ENCODE assay signal across 18 cellular contexts in the genomic region with DNA sequence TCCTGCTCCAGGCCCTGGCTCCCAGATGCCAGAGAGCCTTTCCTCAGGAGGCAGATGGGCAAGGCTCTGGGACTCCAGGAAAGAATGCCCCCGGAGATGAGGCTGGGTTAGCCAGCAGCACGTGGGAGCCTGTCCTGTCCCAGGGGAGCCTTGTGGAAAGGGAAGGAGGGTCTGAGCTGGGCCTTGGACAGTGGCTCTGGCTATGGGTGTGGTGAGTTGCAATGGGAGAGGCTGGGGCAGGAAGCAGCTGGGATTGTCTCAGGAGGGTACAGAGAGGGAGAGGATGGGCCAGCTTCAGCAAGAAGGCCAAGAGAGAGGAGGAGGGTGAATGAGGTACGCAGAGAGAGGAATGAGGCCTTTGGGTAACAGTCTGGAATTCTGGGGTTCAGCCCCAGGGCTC. TPM values are rescaled to one million over a fixed set of nuclear protein-coding genes. Genes with fewer than 3 reads are reported as not detected.
DNase-seq lines count a peak whose midpoint lies in the region; ATAC-seq and TF ChIP-seq lines count a peak whose summit lies in the region.
"Had no signal": no experiment of that assay in that cellular context is flagged by ENCODE, and none has a peak within 500 bp of the region (broad histone marks: within the 10 kb centered on the region; RNA-seq: fewer than 3 reads in every experiment).

No MANE protein-coding gene starts in this region.

- H3K36me3 ChIP-seq in HUES48 (ENCODE audit: control insufficient read depth, insufficient read depth, low read length) (no peaks in the 10 kb centered on the region), WERI-Rb-1 (no peaks in the 10 kb centered on the region)
- H3K36me3 ChIP-seq: SJSA1 had no signal

- H3K9me3 ChIP-seq in HUES48 (ENCODE audit: control insufficient read depth, insufficient read depth, low read length): no peaks in the 10 kb centered on the region
- no peaks in the 10 kb centered on the region for H3K9me3 ChIP-seq in WERI-Rb-1 (ENCODE audit: severe bottlenecking)
- H3K9me3 ChIP-seq: SJSA1 had no signal

- H3K27ac ChIP-seq in HUES48 (ENCODE audit: low read depth, low read length) (peak overlapping the region; percentile 63), WERI-Rb-1 (peak overlapping the region; percentile 62), substantia nigra (ENCODE audit: low read depth, low read length, poor library complexity, severe bottlenecking) (no peak overlapping the region)
- H3K27ac ChIP-seq: SJSA1 had no signal

- H3K27me3 ChIP-seq in HUES48 (ENCODE audit: control insufficient read depth, insufficient read depth, low read length): no peaks in the 10 kb centered on the region
- H3K27me3 ChIP-seq in WERI-Rb-1 (ENCODE audit: insufficient read depth, low read depth, severe bottlenecking): no peaks in the 10 kb centered on the region

- no peak for TF ChIP-seq CTCF in WERI-Rb-1 (IDR thresholded peaks at IDR 0.05; ENCODE audit: low read depth, low read length)

- no peak for ATAC-seq in HG03571 (IDR thresholded peaks at IDR 0.05; ENCODE audit: unreplicated experiment)
- ATAC-seq: HepG2, PC-3, T-cell had no signal

- H3K4me1 ChIP-seq in HUES48 (ENCODE audit: control insufficient read depth, insufficient read depth, low read length): peaks cover 68% of the 10 kb centered on the region
- H3K4me1 ChIP-seq: SJSA1 had no signal

- no peak overlapping the region; the same call in 1 of the 2 replicates for H3K9ac ChIP-seq in HUES48 (ENCODE audit: low read depth, low read length)

- DNase-seq in COLO829 (ENCODE audit: low spot score): peak; percentile 34
- DNase-seq in WERI-Rb-1: no peak
- peak; percentile 22 for DNase-seq in myocyte (ENCODE audit: low read depth)
- no peak for DNase-seq in substantia nigra (lab: John Stamatoyannopoulos, UW)
- DNase-seq in stimulated activated CD4-positive, alpha-beta T cell treated with anti-CD3 and anti-CD28 coated beads, Interleukin-2, amount 100 ng/mL, for 24 hours: no peak
- no peak for DNase-seq in stimulated activated CD4-positive, alpha-beta T cell treated with anti-CD3 and anti-CD28 coated beads, Interleukin-4, amount 100 ng/mL, for 4 hours
- DNase-seq: ACHN, HFFc6, MM.1S, NCI-H1417 treated with DMSO at 0.1 percent for 48 hours, NCI-H2029 treated with DMSO at 0.1 percent for 48 hours, NCI-H510A, PC-3, T-cell had no signal

- no peak overlapping the region for H3K4me3 ChIP-seq in HUES48 (ENCODE audit: low read depth, low read length)
- H3K4me3 ChIP-seq in WERI-Rb-1 (ENCODE audit: low read depth, low read length): no peak overlapping the region
- H3K4me3 ChIP-seq: SJSA1 had no signal

RNA-seq across cellular contexts. Expression of a gene that starts 17.4 kb away (rescaled TPM):
- not detected in 2 replicates for total RNA-seq in myocyte
- polyA plus RNA-seq in myocyte (2012): 0.37 TPM
- total RNA-seq: HepG2, SJSA1 had no signal
- polyA plus RNA-seq: HepG2 had no signal

RNA-seq across cellular contexts. Expression of a gene that starts 46.7 kb away (rescaled TPM):
- 14.0 and 18.6 TPM in 2 replicates for total RNA-seq in myocyte
- polyA plus RNA-seq in myocyte (2012): 19.0 TPM

RNA-seq across cellular contexts. Expression of a gene that starts 48.5 kb away (rescaled TPM):
- 6.2 and 9.7 TPM in 2 replicates for total RNA-seq in myocyte
- 14.3 TPM for polyA plus RNA-seq in myocyte (2012)

Comparison
In these comparisons a context has a peak if more than half of its experiments do, and no peak if none do; other contexts are left out.
1. DNase-seq: peak in COLO829 (single experiment) and myocyte (single experiment); none in WERI-Rb-1 (single experiment), substantia nigra (0 of 49), stimulated activated CD4-positive, alpha-beta T cell treated with anti-CD3 and anti-CD28 coated beads, Interleukin-2, amount 100 ng/mL, for 24 hours (0 of 2) and stimulated activated CD4-positive, alpha-beta T cell treated with anti-CD3 and anti-CD28 coated beads, Interleukin-4, amount 100 ng/mL, for 4 hours (0 of 2).